In the genomic region with DNA sequence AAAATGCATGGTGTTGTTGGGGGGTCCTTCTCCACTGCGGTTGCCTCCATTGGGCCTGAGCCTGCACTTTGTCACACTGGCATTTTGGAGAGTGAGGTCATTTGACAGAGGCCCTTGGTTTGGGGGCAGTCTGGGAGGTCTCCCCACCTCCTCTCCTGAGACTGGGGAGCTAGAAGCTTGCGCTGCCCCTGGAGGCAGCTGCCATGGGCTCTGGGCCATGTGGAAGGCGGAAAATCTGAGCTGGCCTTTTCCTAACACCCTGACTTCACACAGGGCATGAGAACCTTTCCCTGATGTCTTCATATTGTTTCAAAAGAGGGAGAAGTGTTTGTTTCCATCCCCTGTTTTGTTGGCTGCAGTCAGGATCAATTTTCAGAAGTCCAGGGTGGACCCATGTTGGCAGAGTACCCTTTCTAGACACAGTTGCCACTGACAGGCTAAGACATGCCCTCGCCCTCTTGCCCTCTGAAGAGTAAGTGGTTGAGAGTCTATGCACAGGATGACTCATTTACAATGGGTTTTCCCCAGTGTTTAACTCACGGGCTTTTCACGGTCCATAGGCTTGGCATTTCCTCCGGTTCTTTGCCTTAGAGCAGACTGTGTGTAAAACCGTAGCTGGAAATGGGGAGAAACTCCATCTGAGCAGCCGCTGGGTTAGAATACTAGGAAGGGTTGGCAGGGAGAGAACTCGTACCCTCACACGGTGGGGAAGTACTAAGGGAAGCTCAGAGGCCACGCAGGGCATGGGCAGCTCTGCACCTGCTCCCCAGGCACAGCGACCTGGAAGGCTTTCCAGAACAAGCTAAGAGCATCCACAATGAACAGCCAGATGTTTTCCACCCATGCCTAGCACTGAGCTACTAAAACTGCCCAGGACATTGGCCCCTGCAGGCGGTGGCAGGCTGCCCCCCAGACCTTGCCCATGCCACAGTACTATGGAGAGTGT, we compare ENCODE assay signal across 8 cellular contexts.
DNase-seq lines count a peak whose midpoint lies in the region; ATAC-seq and TF ChIP-seq lines count a peak whose summit lies in the region.

No MANE protein-coding gene starts in this region.

- peak; percentile 86 for ATAC-seq in activated CD8-positive, alpha-beta T cell treated with anti-CD3 and anti-CD28 coated beads for 36 hours
- ATAC-seq in activated CD8-positive, alpha-beta T cell treated with anti-CD3 and anti-CD28 coated beads, Interleukin-2, amount 10 ng/mL, durations not matched to agents 7 days and 5 days = no peak
- ATAC-seq in HG03378 (IDR thresholded peaks at IDR 0.05; ENCODE audit: unreplicated experiment) = peak; percentile 90
- ATAC-seq in stimulated activated naive B cell treated with anti-CD40 and anti-IgM and Interleukin-4, amounts not matched to agents 10 μg/mL and 1 μg/mL and 100 μg/mL, for 72 hours (replicated peaks) = peak; percentile 96 to 97
- no peak for ATAC-seq in heart left ventricle

- H3K36me3 ChIP-seq in heart left ventricle = no peaks in the 10 kb centered on the region

- in situ Hi-C loops in astrocyte of the spinal cord (cut with HindIII; ENCODE audit: low sequenced_read_pairs) = no loop called here

- WGBS in heart left ventricle, 4 donors = 81 to 87% (median 85%) methylated on average over 13 to 14 of the region's 14 CpGs

- peaks cover 8% of the 10 kb centered on the region for H3K4me1 Mint-ChIP-seq in activated CD8-positive, alpha-beta T cell treated with anti-CD3 and anti-CD28 coated beads for 36 hours (ENCODE audit: low read depth)
- H3K4me1 Mint-ChIP-seq in activated CD8-positive, alpha-beta T cell treated with anti-CD3 and anti-CD28 coated beads, Interleukin-2, amount 10 ng/mL, durations not matched to agents 7 days and 5 days (ENCODE audit: low read depth) = no peaks in the 10 kb centered on the region
- H3K4me1 Mint-ChIP-seq in stimulated activated naive B cell treated with anti-CD40 and anti-IgM and Interleukin-4, amounts not matched to agents 10 μg/mL and 1 μg/mL and 100 μg/mL, for 72 hours = peaks cover 27 to 33% of the 10 kb centered on the region in 2 donors
- H3K4me1 Mint-ChIP-seq in HFFc6 (ENCODE audit: low read depth) = no peaks in the 10 kb centered on the region

- intact Hi-C loops in activated CD8-positive, alpha-beta T cell treated with anti-CD3 and anti-CD28 coated beads for 36 hours (cut with micrococcal nuclease) = no loop called here
- intact Hi-C loops in heart left ventricle (cut with DNase I) = no loop called here

- H3K27ac ChIP-seq in heart left ventricle = no peak overlapping the region

- no peaks in the 10 kb centered on the region for H3K4me1 ChIP-seq in heart left ventricle

- H3K4me3 ChIP-seq in astrocyte of the spinal cord (ENCODE audit: low read depth, low read length) = no peak overlapping the region
- H3K4me3 ChIP-seq in heart left ventricle = no peak overlapping the region

- POLR2A ChIA-PET in activated CD8-positive, alpha-beta T cell treated with anti-CD3 and anti-CD28 coated beads for 36 hours (lab: Charles Lee) = no interaction called here
- POLR2A ChIA-PET in activated CD8-positive, alpha-beta T cell treated with anti-CD3 and anti-CD28 coated beads, Interleukin-2, amount 10 ng/mL, durations not matched to agents 7 days and 5 days (lab: Charles Lee) = no interaction called here

- TF ChIP-seq POLR2A in heart left ventricle (IDR thresholded peaks at IDR 0.05) = no peak

- no peaks in the 10 kb centered on the region for H3K9me3 Mint-ChIP-seq in activated CD8-positive, alpha-beta T cell treated with anti-CD3 and anti-CD28 coated beads for 36 hours
- H3K9me3 Mint-ChIP-seq in activated CD8-positive, alpha-beta T cell treated with anti-CD3 and anti-CD28 coated beads, Interleukin-2, amount 10 ng/mL, durations not matched to agents 7 days and 5 days (ENCODE audit: insufficient read depth) = no peaks in the 10 kb centered on the region
- peaks cover 3% of the 10 kb centered on the region in 2 donors for H3K9me3 Mint-ChIP-seq in stimulated activated naive B cell treated with anti-CD40 and anti-IgM and Interleukin-4, amounts not matched to agents 10 μg/mL and 1 μg/mL and 100 μg/mL, for 72 hours
- peaks cover 54% of the 10 kb centered on the region for H3K9me3 Mint-ChIP-seq in HFFc6

- no peaks in the 10 kb centered on the region for H3K27me3 ChIP-seq in heart left ventricle

- H3K9me3 ChIP-seq in heart left ventricle = no peaks in the 10 kb centered on the region

- no peak overlapping the region for H3K4me3 Mint-ChIP-seq in activated CD8-positive, alpha-beta T cell treated with anti-CD3 and anti-CD28 coated beads for 36 hours
- no peak overlapping the region for H3K4me3 Mint-ChIP-seq in activated CD8-positive, alpha-beta T cell treated with anti-CD3 and anti-CD28 coated beads, Interleukin-2, amount 10 ng/mL, durations not matched to agents 7 days and 5 days
- H3K4me3 Mint-ChIP-seq in stimulated activated naive B cell treated with anti-CD40 and anti-IgM and Interleukin-4, amounts not matched to agents 10 μg/mL and 1 μg/mL and 100 μg/mL, for 72 hours = peak overlapping the region; percentile 43 to 65
- no peak overlapping the region for H3K4me3 Mint-ChIP-seq in HFFc6

- no peaks in the 10 kb centered on the region for H3K36me3 Mint-ChIP-seq in activated CD8-positive, alpha-beta T cell treated with anti-CD3 and anti-CD28 coated beads for 36 hours (ENCODE audit: low read depth)
- H3K36me3 Mint-ChIP-seq in activated CD8-positive, alpha-beta T cell treated with anti-CD3 and anti-CD28 coated beads, Interleukin-2, amount 10 ng/mL, durations not matched to agents 7 days and 5 days (ENCODE audit: low read depth) = no peaks in the 10 kb centered on the region
- peaks cover 2 to 3% of the 10 kb centered on the region in 2 donors for H3K36me3 Mint-ChIP-seq in stimulated activated naive B cell treated with anti-CD40 and anti-IgM and Interleukin-4, amounts not matched to agents 10 μg/mL and 1 μg/mL and 100 μg/mL, for 72 hours
- H3K36me3 Mint-ChIP-seq in HFFc6 (ENCODE audit: low read depth) = peaks cover 4% of the 10 kb centered on the region; the same call in 1 of the 2 replicates

- H3K27ac Mint-ChIP-seq in activated CD8-positive, alpha-beta T cell treated with anti-CD3 and anti-CD28 coated beads for 36 hours = no peak overlapping the region
- H3K27ac Mint-ChIP-seq in activated CD8-positive, alpha-beta T cell treated with anti-CD3 and anti-CD28 coated beads, Interleukin-2, amount 10 ng/mL, durations not matched to agents 7 days and 5 days = no peak overlapping the region
- H3K27ac Mint-ChIP-seq in stimulated activated naive B cell treated with anti-CD40 and anti-IgM and Interleukin-4, amounts not matched to agents 10 μg/mL and 1 μg/mL and 100 μg/mL, for 72 hours = peak overlapping the region; percentile 71
- H3K27ac Mint-ChIP-seq in HFFc6 = no peak overlapping the region

- peak; percentile 45 for DNase-seq in activated CD8-positive, alpha-beta T cell treated with anti-CD3 and anti-CD28 coated beads for 36 hours
- DNase-seq in activated CD8-positive, alpha-beta T cell treated with anti-CD3 and anti-CD28 coated beads, Interleukin-2, amount 10 ng/mL, durations not matched to agents 7 days and 5 days = no peak
- peak; percentile 60 for DNase-seq in astrocyte of the spinal cord (ENCODE audit: low read depth, low spot score)
- peak; percentile 53 for DNase-seq in stimulated activated naive B cell treated with anti-CD40 and anti-IgM and Interleukin-4, amounts not matched to agents 10 μg/mL and 1 μg/mL and 100 μg/mL, for 72 hours
- no peak for DNase-seq in HFFc6
- no peak for DNase-seq in retina
- DNase-seq in heart left ventricle = no peak

- peaks cover 2% of the 10 kb centered on the region for H3K27me3 Mint-ChIP-seq in activated CD8-positive, alpha-beta T cell treated with anti-CD3 and anti-CD28 coated beads for 36 hours
- no peaks in the 10 kb centered on the region for H3K27me3 Mint-ChIP-seq in activated CD8-positive, alpha-beta T cell treated with anti-CD3 and anti-CD28 coated beads, Interleukin-2, amount 10 ng/mL, durations not matched to agents 7 days and 5 days (ENCODE audit: low read depth)
- H3K27me3 Mint-ChIP-seq in stimulated activated naive B cell treated with anti-CD40 and anti-IgM and Interleukin-4, amounts not matched to agents 10 μg/mL and 1 μg/mL and 100 μg/mL, for 72 hours = peaks cover 3 to 13% of the 10 kb centered on the region in 2 donors
- H3K27me3 Mint-ChIP-seq in HFFc6 (ENCODE audit: insufficient read depth) = no peaks in the 10 kb centered on the region; the same call in 1 of the 2 replicates

- TF ChIP-seq CTCF in activated CD8-positive, alpha-beta T cell treated with anti-CD3 and anti-CD28 coated beads for 36 hours (IDR thresholded peaks at IDR 0.05) = no peak
- TF ChIP-seq CTCF in astrocyte of the spinal cord (IDR thresholded peaks at IDR 0.05; ENCODE audit: low read depth, low read length) (no peak), HFFc6 (IDR thresholded peaks at IDR 0.05) (no peak), heart left ventricle (IDR thresholded peaks at IDR 0.05) (no peak)

- CTCF ChIA-PET in activated CD8-positive, alpha-beta T cell treated with anti-CD3 and anti-CD28 coated beads for 36 hours (lab: Charles Lee) = no interaction called here
- CTCF ChIA-PET in activated CD8-positive, alpha-beta T cell treated with anti-CD3 and anti-CD28 coated beads, Interleukin-2, amount 10 ng/mL, durations not matched to agents 7 days and 5 days (lab: Charles Lee) = no interaction called here

Comparison
In these comparisons a context has a peak if more than half of its experiments do, and no peak if none do; other contexts are left out.
1. ATAC-seq: peak in activated CD8-positive, alpha-beta T cell treated with anti-CD3 and anti-CD28 coated beads for 36 hours (single experiment), HG03378 (single experiment) and stimulated activated naive B cell treated with anti-CD40 and anti-IgM and Interleukin-4, amounts not matched to agents 10 μg/mL and 1 μg/mL and 100 μg/mL, for 72 hours (2 of 2); none in activated CD8-positive, alpha-beta T cell treated with anti-CD3 and anti-CD28 coated beads, Interleukin-2, amount 10 ng/mL, durations not matched to agents 7 days and 5 days (single experiment) and heart left ventricle (0 of 4).
2. DNase-seq: peak in activated CD8-positive, alpha-beta T cell treated with anti-CD3 and anti-CD28 coated beads for 36 hours (single experiment), astrocyte of the spinal cord (single experiment) and stimulated activated naive B cell treated with anti-CD40 and anti-IgM and Interleukin-4, amounts not matched to agents 10 μg/mL and 1 μg/mL and 100 μg/mL, for 72 hours (single experiment); none in activated CD8-positive, alpha-beta T cell treated with anti-CD3 and anti-CD28 coated beads, Interleukin-2, amount 10 ng/mL, durations not matched to agents 7 days and 5 days (single experiment), HFFc6 (single experiment), retina (single experiment) and heart left ventricle (0 of 5).
3. H3K4me3 Mint-ChIP-seq: peak in stimulated activated naive B cell treated with anti-CD40 and anti-IgM and Interleukin-4, amounts not matched to agents 10 μg/mL and 1 μg/mL and 100 μg/mL, for 72 hours (2 of 2); none in activated CD8-positive, alpha-beta T cell treated with anti-CD3 and anti-CD28 coated beads for 36 hours (single experiment), activated CD8-positive, alpha-beta T cell treated with anti-CD3 and anti-CD28 coated beads, Interleukin-2, amount 10 ng/mL, durations not matched to agents 7 days and 5 days (single experiment) and HFFc6 (single experiment).